In genomic region chr6:36586606-36587005, GRCh38 we compare ENCODE assay signal across 19 cellular contexts. TPM values are rescaled to one million over a fixed set of nuclear protein-coding genes. Genes with fewer than 3 reads are reported as not detected.
DNase-seq lines count a peak whose midpoint lies in the region; ATAC-seq, FAIRE-seq and TF ChIP-seq lines count a peak whose summit lies in the region.
"Had no signal": no experiment of that assay in that cellular context is flagged by ENCODE, and none has a peak within 500 bp of the region (broad histone marks: within the 10 kb centered on the region; RNA-seq: fewer than 3 reads in every experiment).

No MANE protein-coding gene starts in this region.

- H3K4me3 ChIP-seq in BLaER1 treated with 17β-estradiol and CSF1 and Interleukin-3, amounts not matched to agents 10 nM and 100 nM, result no peak overlapping the region
- H3K4me3 ChIP-seq: A549, GM23248 had no signal

- H3K4me1 Mint-ChIP-seq in HFFc6 (ENCODE audit: low read depth) (peaks cover 39% of the 10 kb centered on the region), activated B cell treated with CpG ODN at 0.5 μM for 24 hours (peaks cover 6% of the 10 kb centered on the region), neural crest cell (no peaks in the 10 kb centered on the region)

- peak overlapping the region in 9 of 11 experiments; percentile 36 to 84 (median 75); a peak in 18 of 22 replicates for H3K27ac ChIP-seq in BLaER1 treated with 17β-estradiol and CSF1 and Interleukin-3, amounts not matched to agents 10 nM and 100 nM
- H3K27ac ChIP-seq: A549, GM23248 had no signal

- intact Hi-C loops in activated B cell treated with CpG ODN at 0.5 μM for 24 hours (cut with micrococcal nuclease), result no loop called here

- H3K36me3 ChIP-seq in BLaER1 treated with 17β-estradiol and CSF1 and Interleukin-3, amounts not matched to agents 10 nM and 100 nM, result no peaks in the 10 kb centered on the region
- H3K36me3 ChIP-seq: BE2C had no signal

- no peak for FAIRE-seq in GM12892 (lab: Jason Lieb, UNC)
- FAIRE-seq: A549, G401.6, H54, HepG2, HTR-8/SVneo had no signal

- peaks cover 3% of the 10 kb centered on the region; the same call in 1 of the 2 replicates for H3K27me3 Mint-ChIP-seq in HFFc6 (ENCODE audit: insufficient read depth)
- H3K27me3 Mint-ChIP-seq in activated B cell treated with CpG ODN at 0.5 μM for 24 hours, result no peaks in the 10 kb centered on the region
- H3K27me3 Mint-ChIP-seq in neural crest cell (ENCODE audit: low read depth), result no peaks in the 10 kb centered on the region

- no peaks in the 10 kb centered on the region for H3K27me3 ChIP-seq in BLaER1 treated with 17β-estradiol and CSF1 and Interleukin-3, amounts not matched to agents 10 nM and 100 nM
- H3K27me3 ChIP-seq: BE2C had no signal

- ATAC-seq in activated B cell treated with CpG ODN at 0.5 μM for 24 hours (ENCODE audit: low read depth), result no peak
- ATAC-seq in HG03159 (IDR thresholded peaks at IDR 0.05; ENCODE audit: unreplicated experiment), result no peak
- ATAC-seq in HG02885 (IDR thresholded peaks at IDR 0.05; ENCODE audit: poor library complexity, unreplicated experiment), result no peak
- ATAC-seq: A549, HCT116, HepG2 had no signal

- H3K4me3 Mint-ChIP-seq in HFFc6 (no peak overlapping the region), activated B cell treated with CpG ODN at 0.5 μM for 24 hours (no peak overlapping the region), neural crest cell (peak overlapping the region; percentile 35)
- H3K4me3 Mint-ChIP-seq: CD8-positive, alpha-beta memory T cell had no signal

- H3K9ac ChIP-seq in BLaER1 treated with 17β-estradiol and CSF1 and Interleukin-3, amounts not matched to agents 10 nM and 100 nM, result peak overlapping the region in 6 of 11 experiments; percentile 0 to 50 (median 42); a peak in 6 of 22 replicates
- H3K9ac ChIP-seq: GM23248 had no signal

- CTCF ChIA-PET in activated B cell treated with CpG ODN at 0.5 μM for 24 hours (lab: Charles Lee), result no interaction called here

- POLR2A ChIA-PET in activated B cell treated with CpG ODN at 0.5 μM for 24 hours (lab: Charles Lee), result interaction anchor here (0.5 to 1.2 kb wide), 2 partner anchors 30 to 96 kb away, joined by 3 read pairs; no protein-coding TSS in a partner anchor

- H3K4me1 ChIP-seq in BLaER1 treated with 17β-estradiol and CSF1 and Interleukin-3, amounts not matched to agents 10 nM and 100 nM, result peaks cover 20 to 92% (median 83%) of the 10 kb centered on the region in 10 experiments; a peak in 19 of 20 replicates
- H3K4me1 ChIP-seq: BE2C had no signal

- no peak for TF ChIP-seq CTCF in HFFc6 (IDR thresholded peaks at IDR 0.05)
- no peak for TF ChIP-seq CTCF in activated B cell treated with CpG ODN at 0.5 μM for 24 hours (IDR thresholded peaks at IDR 0.05)
- no peak for TF ChIP-seq CTCF in neural crest cell (conservative IDR thresholded peaks at IDR 0.05)

- H4K20me1 ChIP-seq in BLaER1 treated with 17β-estradiol and CSF1 and Interleukin-3, amounts not matched to agents 10 nM and 100 nM, result no peaks in the 10 kb centered on the region

- peak overlapping the region; percentile 8 to 82 (median 50); a peak in 20 of 22 replicates for H3K4me2 ChIP-seq in BLaER1 treated with 17β-estradiol and CSF1 and Interleukin-3, amounts not matched to agents 10 nM and 100 nM
- H3K4me2 ChIP-seq: A549 had no signal

- peak overlapping the region; percentile 26; the same call in 1 of the 2 replicates for H3K27ac Mint-ChIP-seq in HFFc6
- peak overlapping the region; percentile 13 for H3K27ac Mint-ChIP-seq in activated B cell treated with CpG ODN at 0.5 μM for 24 hours
- peak overlapping the region; percentile 83 for H3K27ac Mint-ChIP-seq in neural crest cell (ENCODE audit: unreplicated experiment)
- H3K27ac Mint-ChIP-seq: CD8-positive, alpha-beta memory T cell had no signal

- no peaks in the 10 kb centered on the region for H3K9me3 Mint-ChIP-seq in HFFc6
- no peaks in the 10 kb centered on the region for H3K9me3 Mint-ChIP-seq in activated B cell treated with CpG ODN at 0.5 μM for 24 hours
- no peaks in the 10 kb centered on the region for H3K9me3 Mint-ChIP-seq in neural crest cell
- H3K9me3 Mint-ChIP-seq: CD8-positive, alpha-beta memory T cell had no signal

- H3K9me3 ChIP-seq in BLaER1 treated with 17β-estradiol and CSF1 and Interleukin-3, amounts not matched to agents 10 nM and 100 nM (replicated peaks in 1 of 11), result no peaks in the 10 kb centered on the region; a peak in 1 of 22 replicates
- H3K9me3 ChIP-seq: A549, BE2C had no signal

- DNase-seq in HFFc6, result no peak
- no peak for DNase-seq in activated B cell treated with CpG ODN at 0.5 μM for 24 hours
- DNase-seq in neural crest cell (ENCODE audit: low read depth, low spot score), result no peak
- DNase-seq in DMS153 (lab: John Stamatoyannopoulos, UW), result no peak
- no peak for DNase-seq in GM12892 (ENCODE audit: insufficient read length)
- DNase-seq: BE2C; CD8-positive, alpha-beta memory T cell; DMS79 treated with DMSO at 0.1 percent for 48 hours; EL; GM23248 had no signal

- H3K36me3 Mint-ChIP-seq in HFFc6 (ENCODE audit: low read depth), result no peaks in the 10 kb centered on the region
- H3K36me3 Mint-ChIP-seq in activated B cell treated with CpG ODN at 0.5 μM for 24 hours (ENCODE audit: low read depth), result no peaks in the 10 kb centered on the region
- no peaks in the 10 kb centered on the region for H3K36me3 Mint-ChIP-seq in neural crest cell (ENCODE audit: low read depth)
- H3K36me3 Mint-ChIP-seq: CD8-positive, alpha-beta memory T cell had no signal

- no peak for TF ChIP-seq POLR2A in GM12892 (IDR thresholded peaks at IDR 0.05; ENCODE audit: low read depth, low read length)

RNA-seq across cellular contexts. Expression of gene SRSF3, which starts 7.6 kb away (rescaled TPM):
- 100 to 1,000 TPM; 257 to 368 (median 330) TPM for total RNA-seq in HFFc6 (2021; fragmentation: NEBNext Ultra II Directional; extraction: Animal tissue kit (Norgen Biotek cat#: 25700))
- 421 and 494 TPM in 2 replicates for total RNA-seq in activated B cell treated with CpG ODN at 0.5 μM for 24 hours
- 611 and 636 TPM in 2 replicates for total RNA-seq in neural crest cell
- 341 TPM for polyA plus RNA-seq in GM12892 (2012; ENCODE audit: missing spikeins)

RNA-seq across cellular contexts. Expression of gene STK38, which starts 39.3 kb away (rescaled TPM):
- total RNA-seq in HFFc6 (2021; fragmentation: NEBNext Ultra II Directional; extraction: Animal tissue kit (Norgen Biotek cat#: 25700)), result 10 to 100 TPM; 37.4 to 44.9 (median 41.9) TPM
- total RNA-seq in activated B cell treated with CpG ODN at 0.5 μM for 24 hours, result 23.2 and 26.1 TPM in 2 replicates
- total RNA-seq in neural crest cell, result 26.8 and 27.7 TPM in 2 replicates
- polyA plus RNA-seq in GM12892 (2012; ENCODE audit: missing spikeins), result 13.9 TPM

Comparison
In these comparisons a context has a peak if more than half of its experiments do, and no peak if none do; other contexts are left out.
1. H3K27ac Mint-ChIP-seq: peak in every context shown above with its lines; median percentile 83 in neural crest cell; 26 in HFFc6; 13 in activated B cell treated with CpG ODN at 0.5 μM for 24 hours.